Comparison of ENCODE assay signal across 17 cellular contexts in genomic region chr2:126770466-126770865, GRCh38.
"Had no signal": no experiment of that assay in that cellular context is flagged by ENCODE, and none has a peak within 500 bp of the region (broad histone marks: within the 10 kb centered on the region; RNA-seq: fewer than 3 reads in every experiment).

No MANE protein-coding gene starts in this region.

- H3K4me1 ChIP-seq: heart left ventricle, suprapubic skin, tibial artery, upper lobe of left lung, vagina had no signal

- H3K36me3 Mint-ChIP-seq: mesothelial cell of epicardium had no signal

- H3K27ac ChIP-seq: coronary artery, heart left ventricle, skin epidermis, suprapubic skin, tibial artery, upper lobe of left lung, vagina had no signal

- DNase-seq: effector CD4-positive, alpha-beta T cell; heart left ventricle; hippocampal formation; mammary epithelial cell; stimulated activated CD4-positive, alpha-beta T cell treated with anti-CD3 and anti-CD28 coated beads, Interleukin-2, amount 100 ng/mL, for 48 hours; stimulated activated naive CD8-positive, alpha-beta T cell treated with anti-CD3 and anti-CD28 coated beads, Interleukin-15, Interleukin-2, amounts not matched to agents 100 U/mL and 50 U/mL, for 24 hours had no signal

- H3K9me3 Mint-ChIP-seq: mesothelial cell of epicardium, nephron had no signal

- H3K36me3 ChIP-seq: heart left ventricle, suprapubic skin, tibial artery, upper lobe of left lung, vagina had no signal

- H3K4me1 Mint-ChIP-seq: mesothelial cell of epicardium, nephron had no signal

- H3K4me3 ChIP-seq: coronary artery, heart left ventricle, skin epidermis, suprapubic skin, tibial artery, upper lobe of left lung, vagina had no signal

- H3K9me3 ChIP-seq: heart left ventricle, suprapubic skin, tibial artery, upper lobe of left lung, vagina had no signal

- H3K27me3 ChIP-seq: heart left ventricle, suprapubic skin, upper lobe of left lung, vagina had no signal

- ATAC-seq: esophagus mucosa; heart left ventricle; left lobe of liver; sciatic nerve; stimulated activated naive CD8-positive, alpha-beta T cell treated with anti-CD3 and anti-CD28 coated beads, Interleukin-15, Interleukin-2, amounts not matched to agents 100 U/mL and 50 U/mL, for 24 hours had no signal

- H3K27ac Mint-ChIP-seq: mesothelial cell of epicardium, nephron had no signal

- H3K4me3 Mint-ChIP-seq: mesothelial cell of epicardium, nephron had no signal
